ENCODE assay signal across 17 cellular contexts in the genomic region with DNA sequence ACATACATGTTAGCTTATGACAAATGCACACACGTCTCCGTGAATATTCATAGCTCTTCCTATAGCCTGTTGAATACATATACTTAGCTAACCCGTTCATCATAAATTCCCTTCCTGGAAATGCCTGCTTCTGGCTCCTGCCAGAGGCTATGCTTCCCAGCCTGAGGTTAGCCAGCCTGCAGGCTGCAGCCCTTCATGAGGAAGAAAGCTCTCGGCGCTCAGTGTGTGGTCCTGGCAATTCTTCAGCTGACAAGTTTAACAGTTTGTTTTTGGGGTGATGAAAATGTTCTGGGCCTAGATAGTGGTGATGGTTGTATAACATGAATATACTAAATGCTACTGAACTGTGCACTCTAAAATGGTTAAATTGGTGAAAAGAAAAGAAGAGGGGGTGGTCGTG. TPM values are rescaled to one million over a fixed set of nuclear protein-coding genes. Genes with fewer than 3 reads are reported as not detected.
A peak's percentile ranks its signal among the peaks of the same experiment; 100 is the strongest.
DNase-seq lines count a peak whose midpoint lies in the region; ATAC-seq, FAIRE-seq and TF ChIP-seq lines count a peak whose summit lies in the region.
"Had no signal": no experiment of that assay in that cellular context is flagged by ENCODE, and none has a peak within 500 bp of the region (broad histone marks: within the 10 kb centered on the region; RNA-seq: fewer than 3 reads in every experiment).

No MANE protein-coding gene starts in this region.

- H3K27me3 Mint-ChIP-seq in GM23338 (ENCODE audit: insufficient read depth, low read depth, poor library complexity), result peaks cover 21% of the 10 kb centered on the region

- no peaks in the 10 kb centered on the region for H4K20me1 ChIP-seq in GM23338 (replicated peaks; ENCODE audit: insufficient read depth)
- H4K20me1 ChIP-seq: BLaER1 had no signal

- no peaks in the 10 kb centered on the region; the same call in 2 of the 3 replicates for H3K9me3 Mint-ChIP-seq in GM23338
- H3K9me3 Mint-ChIP-seq: CD8-positive, alpha-beta memory T cell had no signal

- ATAC-seq in GM23338, result peak; percentile 9; the same call in 2 of the 3 replicates
- ATAC-seq in HG02678 (IDR thresholded peaks at IDR 0.05; ENCODE audit: unreplicated experiment), result no peak
- ATAC-seq in HG03039 (IDR thresholded peaks at IDR 0.05; ENCODE audit: unreplicated experiment), result no peak

- TF ChIP-seq CTCF in GM23338 (conservative IDR thresholded peaks at IDR 0.05; ENCODE audit: low read depth in 2 of 2) (no peak), D721Med (IDR thresholded peaks at IDR 0.05; ENCODE audit: insufficient read depth, missing control alignments) (no peak)

- no peaks in the 10 kb centered on the region for H3K9me2 ChIP-seq in GM23338 (ENCODE audit: insufficient read depth)

- H3K79me2 ChIP-seq in GM23338 (replicated peaks; ENCODE audit: insufficient read depth), result no peaks in the 10 kb centered on the region

- H3K27ac ChIP-seq in GM23338 (ENCODE audit: low read depth), result no peak overlapping the region
- H3K27ac ChIP-seq in cingulate gyrus (ENCODE audit: low read depth, low read length), result peak overlapping the region; percentile 25
- H3K27ac ChIP-seq: 22Rv1, BLaER1 had no signal

- no peaks in the 10 kb centered on the region for H3K27me3 ChIP-seq in GM23338 (ENCODE audit: insufficient read depth)
- H3K27me3 ChIP-seq: BLaER1 had no signal

- peaks cover 6% of the 10 kb centered on the region for H3K4me1 ChIP-seq in GM23338 (ENCODE audit: insufficient read depth)
- H3K4me1 ChIP-seq: Caco-2 had no signal

- peak overlapping the region; percentile 16; the same call in 1 of the 2 replicates for H2AFZ ChIP-seq in GM23338

- no peak for FAIRE-seq in D721Med (lab: Jason Lieb, UNC)
- FAIRE-seq: GM19239, H54 had no signal

- no peaks in the 10 kb centered on the region for H3K36me3 Mint-ChIP-seq in GM23338 (ENCODE audit: low read depth)
- H3K36me3 Mint-ChIP-seq: CD8-positive, alpha-beta memory T cell had no signal

- no peaks in the 10 kb centered on the region for H3F3A ChIP-seq in GM23338 (replicated peaks; ENCODE audit: low read depth)

- no peak overlapping the region for H3K4me3 ChIP-seq in GM23338
- H3K4me3 ChIP-seq: BLaER1 had no signal

- DNase-seq in GM23338 (ENCODE audit: low spot score), result no peak
- peak; percentile 28 for DNase-seq in NCI-H526 treated with DMSO at 0.1 percent for 48 hours (lab: John Stamatoyannopoulos, UW)
- peak; percentile 20 for DNase-seq in posterior vena cava (ENCODE audit: low spot score)
- DNase-seq in D721Med (ENCODE audit: insufficient read length, low spot score), result no peak
- no peak for DNase-seq in cerebellar cortex (ENCODE audit: low spot score)
- DNase-seq: AML-193; Caco-2; CD8-positive, alpha-beta memory T cell; DMS53; GF-D8 had no signal

- H3K27ac Mint-ChIP-seq in GM23338, result no peak overlapping the region
- H3K27ac Mint-ChIP-seq: CD8-positive, alpha-beta memory T cell had no signal

- intact Hi-C loops in posterior vena cava (cut with DNase I), result no loop called here

- H3K4me1 Mint-ChIP-seq in GM23338, result peaks cover 26% of the 10 kb centered on the region
- H3K4me1 Mint-ChIP-seq: CD8-positive, alpha-beta memory T cell had no signal

- no peak overlapping the region; the same call in 2 of the 3 replicates for H3K4me3 Mint-ChIP-seq in GM23338
- H3K4me3 Mint-ChIP-seq: CD8-positive, alpha-beta memory T cell had no signal

- no peaks in the 10 kb centered on the region for H3K36me3 ChIP-seq in GM23338 (ENCODE audit: insufficient read depth)
- H3K36me3 ChIP-seq: BLaER1 had no signal

- no peak overlapping the region for H3K4me2 ChIP-seq in GM23338
- H3K4me2 ChIP-seq: BLaER1 had no signal

TF ChIP-seq in GM23338, 12 proteins besides CTCF, POLR2A, EP300 and RAD21:
- no peak for TF ChIP-seq CREB1 (CRISPR knock-in tag; IDR thresholded peaks at IDR 0.05; ENCODE audit: low read depth)
- TF ChIP-seq NANOG (IDR thresholded peaks at IDR 0.05; ENCODE audit: borderline replicate concordance), result no peak
- no peak for TF ChIP-seq ZNF331 (CRISPR knock-in tag; IDR thresholded peaks at IDR 0.05; ENCODE audit: low read depth)
- no peak for TF ChIP-seq EZH2phosphoT487 (IDR thresholded peaks at IDR 0.05; ENCODE audit: unreplicated experiment)

RNA-seq across cellular contexts. Expression of gene MAN2B2, which starts 48.8 kb away (rescaled TPM):
- total RNA-seq in GM23338 (2014; rRNA removed; shearing (Covaris generic)), result 6.9 and 7.1 TPM in 2 replicates
- polyA plus RNA-seq in GM23338 (2016; fragmentation: Nextera tagmentation; extraction: Ambion mirVana), result 1.6 and 2.1 TPM in 2 replicates
- total RNA-seq in posterior vena cava, result 10 to 100 TPM; 23.7 to 36.3 TPM

RNA-seq across cellular contexts. Expression of gene PPP2R2C, which starts 53.8 kb away (rescaled TPM):
- 7.6 and 9.2 TPM in 2 replicates for total RNA-seq in GM23338 (2014; rRNA removed; shearing (Covaris generic))
- 0.77 and 1.3 TPM in 2 replicates for polyA plus RNA-seq in GM23338 (2016; fragmentation: Nextera tagmentation; extraction: Ambion mirVana)
- total RNA-seq in posterior vena cava, result 10 to 100 TPM in 1 of 2 donors, 1 to 10 TPM in 1; 3.9 to 18.3 TPM
- total RNA-seq: Caco-2; CD8-positive, alpha-beta memory T cell had no signal
- polyA plus RNA-seq: CD8-positive, alpha-beta memory T cell had no signal

Comparison
In these comparisons a context has a peak if more than half of its experiments do, and no peak if none do; other contexts are left out.
1. DNase-seq: peak in NCI-H526 treated with DMSO at 0.1 percent for 48 hours (single experiment) and posterior vena cava (single experiment); none in GM23338 (single experiment), D721Med (single experiment) and cerebellar cortex (single experiment).